In genomic region chr7:127690337-127690736, GRCh38 we compare ENCODE assay signal across 22 cellular contexts.
"Had no signal": no experiment of that assay in that cellular context is flagged by ENCODE, and none has a peak within 500 bp of the region (broad histone marks: within the 10 kb centered on the region; RNA-seq: fewer than 3 reads in every experiment).

No MANE protein-coding gene starts in this region.

- H3K27me3 ChIP-seq: right atrium auricular region, testis, tibial artery had no signal

- DNase-seq: cortex of kidney; effector memory CD8-positive, alpha-beta T cell; left ventricle myocardium superior; lower lobe of right lung; natural killer cell; stimulated activated CD4-positive, alpha-beta T cell treated with anti-CD3 and anti-CD28 coated beads, Interleukin-12 subunit alpha, Interleukin-12 subunit beta, amount 100 ng/mL, for 4 hours; stimulated activated CD4-positive, alpha-beta T cell treated with anti-CD3 and anti-CD28 coated beads, Interleukin-1b, Interleukin-23, amount 100 ng/mL, for 48 hours; stimulated activated CD4-positive, alpha-beta T cell treated with anti-CD3 and anti-CD28 coated beads, Interleukin-4, amount 100 ng/mL, for 1 hour; stimulated activated naive CD8-positive, alpha-beta T cell treated with anti-CD3 and anti-CD28 coated beads, Interleukin-15, Interleukin-2, amounts not matched to agents 100 U/mL and 50 U/mL, for 24 hours; substantia nigra; testis; tibial artery had no signal

- H3K9me3 ChIP-seq: lower lobe of right lung, prostate gland, right atrium auricular region, testis, tibial artery had no signal

- H3K4me3 ChIP-seq: lower lobe of right lung, prostate gland, right atrium auricular region, smooth muscle cell, testis, tibial artery had no signal

- H3K4me1 ChIP-seq: prostate gland, testis, tibial artery had no signal

- H3K4me3 Mint-ChIP-seq: effector memory CD8-positive, alpha-beta T cell; memory B cell; natural killer cell; stimulated activated memory B cell treated with anti-CD40 and anti-IgM and Interleukin-4, amounts not matched to agents 10 μg/mL and 1 μg/mL and 100 μg/mL, for 72 hours; type B pancreatic cell had no signal

- ATAC-seq: effector memory CD8-positive, alpha-beta T cell; left ventricle myocardium superior; lower lobe of right lung; natural killer cell; sciatic nerve; stimulated activated memory B cell treated with anti-CD40 and anti-IgM and Interleukin-4, amounts not matched to agents 10 μg/mL and 1 μg/mL and 100 μg/mL, for 72 hours; stimulated activated naive CD8-positive, alpha-beta T cell treated with anti-CD3 and anti-CD28 coated beads, Interleukin-15, Interleukin-2, amounts not matched to agents 100 U/mL and 50 U/mL, for 24 hours had no signal

- H3K27ac ChIP-seq: lower lobe of right lung, prostate gland, right atrium auricular region, testis, tibial artery had no signal

- H3K27ac Mint-ChIP-seq: effector memory CD8-positive, alpha-beta T cell; memory B cell; stimulated activated memory B cell treated with anti-CD40 and anti-IgM and Interleukin-4, amounts not matched to agents 10 μg/mL and 1 μg/mL and 100 μg/mL, for 72 hours; type B pancreatic cell had no signal

- H3K4me2 ChIP-seq: smooth muscle cell had no signal

- H3K9me3 Mint-ChIP-seq: effector memory CD8-positive, alpha-beta T cell; memory B cell; natural killer cell; stimulated activated memory B cell treated with anti-CD40 and anti-IgM and Interleukin-4, amounts not matched to agents 10 μg/mL and 1 μg/mL and 100 μg/mL, for 72 hours; type B pancreatic cell had no signal

- H3K27me3 Mint-ChIP-seq: effector memory CD8-positive, alpha-beta T cell; memory B cell; stimulated activated memory B cell treated with anti-CD40 and anti-IgM and Interleukin-4, amounts not matched to agents 10 μg/mL and 1 μg/mL and 100 μg/mL, for 72 hours; type B pancreatic cell had no signal

- H3K36me3 ChIP-seq: prostate gland had no signal

- FAIRE-seq: endometrium, frontal cortex, keratinocyte had no signal
